In the genomic region with DNA sequence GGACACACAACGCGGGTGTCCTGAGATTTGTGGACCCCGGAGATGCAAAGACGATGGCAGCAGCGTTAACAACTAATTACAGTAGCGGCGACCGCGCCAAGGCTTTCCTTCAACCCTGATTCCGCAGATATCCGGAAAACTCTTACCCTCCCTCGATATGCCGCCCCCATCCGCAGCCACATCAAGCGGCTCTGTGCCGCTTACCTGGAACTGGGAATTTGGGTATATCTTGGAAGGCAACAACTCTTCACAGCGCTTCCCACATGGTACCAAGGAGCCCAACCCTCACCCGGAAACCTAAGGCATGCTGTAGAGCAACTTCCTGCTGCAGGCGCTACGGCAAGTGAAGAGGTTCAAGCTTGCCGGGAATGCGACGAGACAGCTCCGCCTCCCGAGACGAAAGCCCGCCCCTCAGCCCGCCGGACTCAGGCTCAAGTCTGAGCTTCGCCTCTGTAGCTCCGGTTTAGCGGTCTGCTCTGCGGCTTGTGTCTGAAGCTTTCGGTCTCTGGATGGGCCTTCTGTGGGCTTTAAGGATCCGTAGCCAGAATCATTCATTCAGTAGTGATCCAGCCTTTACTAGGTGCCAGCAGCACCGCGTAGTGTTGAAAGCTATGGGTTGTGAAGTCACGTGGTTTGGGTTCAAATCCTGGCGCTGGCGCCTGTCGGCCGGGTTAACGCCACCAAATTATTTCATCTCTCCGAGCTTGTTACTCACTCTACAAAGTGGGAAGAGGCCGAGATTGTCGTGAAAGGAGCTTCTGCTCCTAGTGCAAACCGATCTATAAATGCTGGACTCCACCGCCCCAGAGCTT, we compare ENCODE assay signal across 1 cellular context.
A peak's percentile ranks its signal among the peaks of the same experiment; 100 is the strongest.
TF ChIP-seq lines count a peak whose summit lies in the region.

A gene with protein sequence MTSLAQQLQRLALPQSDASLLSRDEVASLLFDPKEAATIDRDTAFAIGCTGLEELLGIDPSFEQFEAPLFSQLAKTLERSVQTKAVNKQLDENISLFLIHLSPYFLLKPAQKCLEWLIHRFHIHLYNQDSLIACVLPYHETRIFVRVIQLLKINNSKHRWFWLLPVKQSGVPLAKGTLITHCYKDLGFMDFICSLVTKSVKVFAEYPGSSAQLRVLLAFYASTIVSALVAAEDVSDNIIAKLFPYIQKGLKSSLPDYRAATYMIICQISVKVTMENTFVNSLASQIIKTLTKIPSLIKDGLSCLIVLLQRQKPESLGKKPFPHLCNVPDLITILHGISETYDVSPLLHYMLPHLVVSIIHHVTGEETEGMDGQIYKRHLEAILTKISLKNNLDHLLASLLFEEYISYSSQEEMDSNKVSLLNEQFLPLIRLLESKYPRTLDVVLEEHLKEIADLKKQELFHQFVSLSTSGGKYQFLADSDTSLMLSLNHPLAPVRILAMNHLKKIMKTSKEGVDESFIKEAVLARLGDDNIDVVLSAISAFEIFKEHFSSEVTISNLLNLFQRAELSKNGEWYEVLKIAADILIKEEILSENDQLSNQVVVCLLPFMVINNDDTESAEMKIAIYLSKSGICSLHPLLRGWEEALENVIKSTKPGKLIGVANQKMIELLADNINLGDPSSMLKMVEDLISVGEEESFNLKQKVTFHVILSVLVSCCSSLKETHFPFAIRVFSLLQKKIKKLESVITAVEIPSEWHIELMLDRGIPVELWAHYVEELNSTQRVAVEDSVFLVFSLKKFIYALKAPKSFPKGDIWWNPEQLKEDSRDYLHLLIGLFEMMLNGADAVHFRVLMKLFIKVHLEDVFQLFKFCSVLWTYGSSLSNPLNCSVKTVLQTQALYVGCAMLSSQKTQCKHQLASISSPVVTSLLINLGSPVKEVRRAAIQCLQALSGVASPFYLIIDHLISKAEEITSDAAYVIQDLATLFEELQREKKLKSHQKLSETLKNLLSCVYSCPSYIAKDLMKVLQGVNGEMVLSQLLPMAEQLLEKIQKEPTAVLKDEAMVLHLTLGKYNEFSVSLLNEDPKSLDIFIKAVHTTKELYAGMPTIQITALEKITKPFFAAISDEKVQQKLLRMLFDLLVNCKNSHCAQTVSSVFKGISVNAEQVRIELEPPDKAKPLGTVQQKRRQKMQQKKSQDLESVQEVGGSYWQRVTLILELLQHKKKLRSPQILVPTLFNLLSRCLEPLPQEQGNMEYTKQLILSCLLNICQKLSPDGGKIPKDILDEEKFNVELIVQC (N-terminal part only) (minus strand): TSS at position 299 of the 812 bp plus-strand sequence. CDS start 421 bp downstream, outside the sequence.

TF ChIP-seq in HepG2, 621 proteins besides CTCF, POLR2A, EP300 and RAD21 (continued from another document and continues in another):
- TF ChIP-seq HMG20B (CRISPR knock-in tag; conservative IDR thresholded peaks at IDR 0.05) (no peak), MED1 (CRISPR knock-in tag; IDR thresholded peaks at IDR 0.05) (peak; percentile 81), KLF13 (CRISPR knock-in tag; IDR thresholded peaks at IDR 0.05) (0 out of 2 replicates have a peak, but pooled peaks have one; percentile 30), ZNF792 (CRISPR knock-in tag; IDR thresholded peaks at IDR 0.05) (peak; percentile 90), THAP11 (CRISPR knock-in tag; IDR thresholded peaks at IDR 0.05) (peak; percentile 94), HNF4G (IDR thresholded peaks at IDR 0.05; ENCODE audit: borderline replicate concordance, low read depth, low read length) (peak; percentile 15; the same call in 1 of the 2 replicates), HNF4G (CRISPR knock-in tag; IDR thresholded peaks at IDR 0.05; ENCODE audit: borderline replicate concordance, low read depth) (peak; percentile 49; the same call in 1 of the 2 replicates), ZNF879 (CRISPR knock-in tag; IDR thresholded peaks at IDR 0.05) (0 out of 2 replicates have a peak, but pooled peaks have one; percentile 37), RNF2 (conservative IDR thresholded peaks at IDR 0.05; ENCODE audit: low read depth) (peak; percentile 78), DNMT1 (CRISPR knock-in tag; IDR thresholded peaks at IDR 0.05) (peak; percentile 38; the same call in 1 of the 2 replicates), ZNF138 (CRISPR knock-in tag; IDR thresholded peaks at IDR 0.05; ENCODE audit: low read depth) (no peak), ZNF766 (CRISPR knock-in tag; IDR thresholded peaks at IDR 0.05; ENCODE audit: borderline replicate concordance) (0 out of 2 replicates have a peak, but pooled peaks have one; percentile 49), ZNF563 (CRISPR knock-in tag; IDR thresholded peaks at IDR 0.05) (peak; percentile 60; the same call in 1 of the 2 replicates), ZNF607 (CRISPR knock-in tag; IDR thresholded peaks at IDR 0.05; ENCODE audit: borderline replicate concordance) (0 out of 2 replicates have a peak, but pooled peaks have one; percentile 36), ARNTL (CRISPR knock-in tag; IDR thresholded peaks at IDR 0.05) (peak; percentile 18; the same call in 1 of the 2 replicates), YEATS2 (CRISPR knock-in tag; IDR thresholded peaks at IDR 0.05; ENCODE audit: borderline replicate concordance) (peak; percentile 96), FOXC1 (CRISPR knock-in tag; IDR thresholded peaks at IDR 0.05; ENCODE audit: borderline replicate concordance) (0 out of 2 replicates have a peak, but pooled peaks have one; percentile 47), CREB1 (IDR thresholded peaks at IDR 0.05) (peak; percentile 32; the same call in 1 of the 2 replicates), CREB1 (CRISPR knock-in tag; IDR thresholded peaks at IDR 0.05) (peak; percentile 84), ZNF234 (CRISPR knock-in tag; conservative IDR thresholded peaks at IDR 0.05) (no peak), XBP1 (CRISPR knock-in tag; IDR thresholded peaks at IDR 0.05) (no peak), ZSCAN29 (CRISPR knock-in tag; conservative IDR thresholded peaks at IDR 0.05) (peak; percentile 80)
- TF ChIP-seq, protein P1, sequence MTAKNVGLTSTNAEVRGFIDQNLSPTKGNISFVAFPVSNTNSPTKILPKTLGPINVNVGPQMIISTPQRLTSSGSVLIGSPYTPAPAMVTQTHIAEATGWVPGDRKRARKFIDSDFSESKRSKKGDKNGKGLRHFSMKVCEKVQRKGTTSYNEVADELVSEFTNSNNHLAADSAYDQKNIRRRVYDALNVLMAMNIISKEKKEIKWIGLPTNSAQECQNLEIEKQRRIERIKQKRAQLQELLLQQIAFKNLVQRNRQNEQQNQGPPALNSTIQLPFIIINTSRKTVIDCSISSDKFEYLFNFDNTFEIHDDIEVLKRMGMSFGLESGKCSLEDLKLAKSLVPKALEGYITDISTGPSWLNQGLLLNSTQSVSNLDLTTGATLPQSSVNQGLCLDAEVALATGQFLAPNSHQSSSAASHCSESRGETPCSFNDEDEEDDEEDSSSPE (CRISPR knock-in tag; IDR thresholded peaks at IDR 0.05): peak; percentile 80
- TF ChIP-seq, protein P2, sequence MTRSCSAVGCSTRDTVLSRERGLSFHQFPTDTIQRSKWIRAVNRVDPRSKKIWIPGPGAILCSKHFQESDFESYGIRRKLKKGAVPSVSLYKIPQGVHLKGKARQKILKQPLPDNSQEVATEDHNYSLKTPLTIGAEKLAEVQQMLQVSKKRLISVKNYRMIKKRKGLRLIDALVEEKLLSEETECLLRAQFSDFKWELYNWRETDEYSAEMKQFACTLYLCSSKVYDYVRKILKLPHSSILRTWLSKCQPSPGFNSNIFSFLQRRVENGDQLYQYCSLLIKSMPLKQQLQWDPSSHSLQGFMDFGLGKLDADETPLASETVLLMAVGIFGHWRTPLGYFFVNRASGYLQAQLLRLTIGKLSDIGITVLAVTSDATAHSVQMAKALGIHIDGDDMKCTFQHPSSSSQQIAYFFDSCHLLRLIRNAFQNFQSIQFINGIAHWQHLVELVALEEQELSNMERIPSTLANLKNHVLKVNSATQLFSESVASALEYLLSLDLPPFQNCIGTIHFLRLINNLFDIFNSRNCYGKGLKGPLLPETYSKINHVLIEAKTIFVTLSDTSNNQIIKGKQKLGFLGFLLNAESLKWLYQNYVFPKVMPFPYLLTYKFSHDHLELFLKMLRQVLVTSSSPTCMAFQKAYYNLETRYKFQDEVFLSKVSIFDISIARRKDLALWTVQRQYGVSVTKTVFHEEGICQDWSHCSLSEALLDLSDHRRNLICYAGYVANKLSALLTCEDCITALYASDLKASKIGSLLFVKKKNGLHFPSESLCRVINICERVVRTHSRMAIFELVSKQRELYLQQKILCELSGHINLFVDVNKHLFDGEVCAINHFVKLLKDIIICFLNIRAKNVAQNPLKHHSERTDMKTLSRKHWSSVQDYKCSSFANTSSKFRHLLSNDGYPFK (CRISPR knock-in tag; IDR thresholded peaks at IDR 0.05; ENCODE audit: borderline replicate concordance): peak; percentile 73; the same call in 1 of the 2 replicates
- TF ChIP-seq, protein P3, sequence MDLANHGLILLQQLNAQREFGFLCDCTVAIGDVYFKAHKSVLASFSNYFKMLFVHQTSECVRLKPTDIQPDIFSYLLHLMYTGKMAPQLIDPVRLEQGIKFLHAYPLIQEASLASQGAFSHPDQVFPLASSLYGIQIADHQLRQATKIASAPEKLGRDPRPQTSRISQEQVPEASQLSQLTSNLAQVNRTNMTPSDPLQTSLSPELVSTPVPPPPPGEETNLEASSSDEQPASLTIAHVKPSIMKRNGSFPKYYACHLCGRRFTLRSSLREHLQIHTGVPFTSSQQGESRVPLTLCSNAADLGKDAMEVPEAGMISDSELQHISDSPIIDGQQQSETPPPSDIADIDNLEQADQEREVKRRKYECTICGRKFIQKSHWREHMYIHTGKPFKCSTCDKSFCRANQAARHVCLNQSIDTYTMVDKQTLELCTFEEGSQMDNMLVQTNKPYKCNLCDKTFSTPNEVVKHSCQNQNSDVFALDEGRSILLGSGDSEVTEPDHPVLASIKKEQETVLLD (CRISPR knock-in tag; IDR thresholded peaks at IDR 0.05; ENCODE audit: low read depth): no peak
- TF ChIP-seq, protein P4, sequence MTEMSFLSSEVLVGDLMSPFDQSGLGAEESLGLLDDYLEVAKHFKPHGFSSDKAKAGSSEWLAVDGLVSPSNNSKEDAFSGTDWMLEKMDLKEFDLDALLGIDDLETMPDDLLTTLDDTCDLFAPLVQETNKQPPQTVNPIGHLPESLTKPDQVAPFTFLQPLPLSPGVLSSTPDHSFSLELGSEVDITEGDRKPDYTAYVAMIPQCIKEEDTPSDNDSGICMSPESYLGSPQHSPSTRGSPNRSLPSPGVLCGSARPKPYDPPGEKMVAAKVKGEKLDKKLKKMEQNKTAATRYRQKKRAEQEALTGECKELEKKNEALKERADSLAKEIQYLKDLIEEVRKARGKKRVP (CRISPR knock-in tag; IDR thresholded peaks at IDR 0.05): 0 out of 4 replicates have a peak, but pooled peaks of 1 of the 2 experiments have one; percentile 62
- TF ChIP-seq, protein P5, sequence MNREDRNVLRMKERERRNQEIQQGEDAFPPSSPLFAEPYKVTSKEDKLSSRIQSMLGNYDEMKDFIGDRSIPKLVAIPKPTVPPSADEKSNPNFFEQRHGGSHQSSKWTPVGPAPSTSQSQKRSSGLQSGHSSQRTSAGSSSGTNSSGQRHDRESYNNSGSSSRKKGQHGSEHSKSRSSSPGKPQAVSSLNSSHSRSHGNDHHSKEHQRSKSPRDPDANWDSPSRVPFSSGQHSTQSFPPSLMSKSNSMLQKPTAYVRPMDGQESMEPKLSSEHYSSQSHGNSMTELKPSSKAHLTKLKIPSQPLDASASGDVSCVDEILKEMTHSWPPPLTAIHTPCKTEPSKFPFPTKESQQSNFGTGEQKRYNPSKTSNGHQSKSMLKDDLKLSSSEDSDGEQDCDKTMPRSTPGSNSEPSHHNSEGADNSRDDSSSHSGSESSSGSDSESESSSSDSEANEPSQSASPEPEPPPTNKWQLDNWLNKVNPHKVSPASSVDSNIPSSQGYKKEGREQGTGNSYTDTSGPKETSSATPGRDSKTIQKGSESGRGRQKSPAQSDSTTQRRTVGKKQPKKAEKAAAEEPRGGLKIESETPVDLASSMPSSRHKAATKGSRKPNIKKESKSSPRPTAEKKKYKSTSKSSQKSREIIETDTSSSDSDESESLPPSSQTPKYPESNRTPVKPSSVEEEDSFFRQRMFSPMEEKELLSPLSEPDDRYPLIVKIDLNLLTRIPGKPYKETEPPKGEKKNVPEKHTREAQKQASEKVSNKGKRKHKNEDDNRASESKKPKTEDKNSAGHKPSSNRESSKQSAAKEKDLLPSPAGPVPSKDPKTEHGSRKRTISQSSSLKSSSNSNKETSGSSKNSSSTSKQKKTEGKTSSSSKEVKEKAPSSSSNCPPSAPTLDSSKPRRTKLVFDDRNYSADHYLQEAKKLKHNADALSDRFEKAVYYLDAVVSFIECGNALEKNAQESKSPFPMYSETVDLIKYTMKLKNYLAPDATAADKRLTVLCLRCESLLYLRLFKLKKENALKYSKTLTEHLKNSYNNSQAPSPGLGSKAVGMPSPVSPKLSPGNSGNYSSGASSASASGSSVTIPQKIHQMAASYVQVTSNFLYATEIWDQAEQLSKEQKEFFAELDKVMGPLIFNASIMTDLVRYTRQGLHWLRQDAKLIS (CRISPR knock-in tag; IDR thresholded peaks at IDR 0.05): no peak
- TF ChIP-seq, protein P6, sequence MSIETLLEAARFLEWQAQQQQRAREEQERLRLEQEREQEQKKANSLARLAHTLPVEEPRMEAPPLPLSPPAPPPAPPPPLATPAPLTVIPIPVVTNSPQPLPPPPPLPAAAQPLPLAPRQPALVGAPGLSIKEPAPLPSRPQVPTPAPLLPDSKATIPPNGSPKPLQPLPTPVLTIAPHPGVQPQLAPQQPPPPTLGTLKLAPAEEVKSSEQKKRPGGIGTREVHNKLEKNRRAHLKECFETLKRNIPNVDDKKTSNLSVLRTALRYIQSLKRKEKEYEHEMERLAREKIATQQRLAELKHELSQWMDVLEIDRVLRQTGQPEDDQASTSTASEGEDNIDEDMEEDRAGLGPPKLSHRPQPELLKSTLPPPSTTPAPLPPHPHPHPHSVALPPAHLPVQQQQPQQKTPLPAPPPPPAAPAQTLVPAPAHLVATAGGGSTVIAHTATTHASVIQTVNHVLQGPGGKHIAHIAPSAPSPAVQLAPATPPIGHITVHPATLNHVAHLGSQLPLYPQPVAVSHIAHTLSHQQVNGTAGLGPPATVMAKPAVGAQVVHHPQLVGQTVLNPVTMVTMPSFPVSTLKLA (IDR thresholded peaks at IDR 0.05): peak; percentile 65; the same call in 1 of the 2 replicates
- TF ChIP-seq, protein P7, sequence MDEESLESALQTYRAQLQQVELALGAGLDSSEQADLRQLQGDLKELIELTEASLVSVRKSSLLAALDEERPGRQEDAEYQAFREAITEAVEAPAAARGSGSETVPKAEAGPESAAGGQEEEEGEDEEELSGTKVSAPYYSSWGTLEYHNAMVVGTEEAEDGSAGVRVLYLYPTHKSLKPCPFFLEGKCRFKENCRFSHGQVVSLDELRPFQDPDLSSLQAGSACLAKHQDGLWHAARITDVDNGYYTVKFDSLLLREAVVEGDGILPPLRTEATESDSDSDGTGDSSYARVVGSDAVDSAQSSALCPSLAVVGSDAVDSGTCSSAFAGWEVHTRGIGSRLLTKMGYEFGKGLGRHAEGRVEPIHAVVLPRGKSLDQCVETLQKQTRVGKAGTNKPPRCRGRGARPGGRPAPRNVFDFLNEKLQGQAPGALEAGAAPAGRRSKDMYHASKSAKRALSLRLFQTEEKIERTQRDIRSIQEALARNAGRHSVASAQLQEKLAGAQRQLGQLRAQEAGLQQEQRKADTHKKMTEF (CRISPR knock-in tag; IDR thresholded peaks at IDR 0.05): peak; percentile 71
- TF ChIP-seq, protein P8, sequence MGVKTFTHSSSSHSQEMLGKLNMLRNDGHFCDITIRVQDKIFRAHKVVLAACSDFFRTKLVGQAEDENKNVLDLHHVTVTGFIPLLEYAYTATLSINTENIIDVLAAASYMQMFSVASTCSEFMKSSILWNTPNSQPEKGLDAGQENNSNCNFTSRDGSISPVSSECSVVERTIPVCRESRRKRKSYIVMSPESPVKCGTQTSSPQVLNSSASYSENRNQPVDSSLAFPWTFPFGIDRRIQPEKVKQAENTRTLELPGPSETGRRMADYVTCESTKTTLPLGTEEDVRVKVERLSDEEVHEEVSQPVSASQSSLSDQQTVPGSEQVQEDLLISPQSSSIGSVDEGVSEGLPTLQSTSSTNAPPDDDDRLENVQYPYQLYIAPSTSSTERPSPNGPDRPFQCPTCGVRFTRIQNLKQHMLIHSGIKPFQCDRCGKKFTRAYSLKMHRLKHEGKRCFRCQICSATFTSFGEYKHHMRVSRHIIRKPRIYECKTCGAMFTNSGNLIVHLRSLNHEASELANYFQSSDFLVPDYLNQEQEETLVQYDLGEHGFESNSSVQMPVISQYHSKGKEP (CRISPR knock-in tag; IDR thresholded peaks at IDR 0.05): no peak
